ENCODE assay signal across 1 cellular context in the genomic region with DNA sequence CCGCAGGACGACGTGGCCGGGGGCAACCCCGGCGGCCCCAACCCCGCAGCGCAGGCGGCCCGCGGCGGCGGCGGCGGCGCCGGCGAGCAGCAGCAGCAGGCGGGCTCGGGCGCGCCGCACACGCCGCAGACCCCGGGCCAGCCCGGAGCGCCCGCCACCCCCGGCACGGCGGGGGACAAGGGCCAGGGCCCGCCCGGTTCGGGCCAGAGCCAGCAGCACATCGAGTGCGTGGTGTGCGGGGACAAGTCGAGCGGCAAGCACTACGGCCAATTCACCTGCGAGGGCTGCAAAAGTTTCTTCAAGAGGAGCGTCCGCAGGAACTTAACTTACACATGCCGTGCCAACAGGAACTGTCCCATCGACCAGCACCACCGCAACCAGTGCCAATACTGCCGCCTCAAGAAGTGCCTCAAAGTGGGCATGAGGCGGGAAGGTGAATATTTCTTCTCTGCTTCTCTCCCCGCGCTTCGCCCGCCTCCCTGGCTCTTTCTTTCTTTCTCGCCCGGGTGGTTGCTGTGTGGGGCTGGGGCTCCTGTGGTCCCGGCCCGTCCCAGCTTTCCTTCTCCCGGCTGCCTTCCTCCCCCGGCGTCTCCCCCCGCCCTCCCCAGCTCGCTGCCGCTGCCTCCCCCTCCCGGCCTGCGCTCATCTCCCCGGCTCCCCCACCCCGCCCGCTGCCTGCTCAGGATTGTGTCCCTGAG.
TF ChIP-seq lines count a peak whose summit lies in the region.

No MANE protein-coding gene starts in this region.

TF ChIP-seq in endothelial cell of umbilical vein, 7 proteins besides CTCF, POLR2A, EP300 and RAD21 (continued from another document):
- TF ChIP-seq, protein P1, sequence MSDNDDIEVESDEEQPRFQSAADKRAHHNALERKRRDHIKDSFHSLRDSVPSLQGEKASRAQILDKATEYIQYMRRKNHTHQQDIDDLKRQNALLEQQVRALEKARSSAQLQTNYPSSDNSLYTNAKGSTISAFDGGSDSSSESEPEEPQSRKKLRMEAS (IDR thresholded peaks at IDR 0.05; ENCODE audit: insufficient read depth, insufficient read length): no peak
- TF ChIP-seq EZH2 (IDR thresholded peaks at IDR 0.05; ENCODE audit: borderline replicate concordance, low read depth, low read length, severe bottlenecking): no peak
